1 cellular context compared by ENCODE assay signal in the genomic region with DNA sequence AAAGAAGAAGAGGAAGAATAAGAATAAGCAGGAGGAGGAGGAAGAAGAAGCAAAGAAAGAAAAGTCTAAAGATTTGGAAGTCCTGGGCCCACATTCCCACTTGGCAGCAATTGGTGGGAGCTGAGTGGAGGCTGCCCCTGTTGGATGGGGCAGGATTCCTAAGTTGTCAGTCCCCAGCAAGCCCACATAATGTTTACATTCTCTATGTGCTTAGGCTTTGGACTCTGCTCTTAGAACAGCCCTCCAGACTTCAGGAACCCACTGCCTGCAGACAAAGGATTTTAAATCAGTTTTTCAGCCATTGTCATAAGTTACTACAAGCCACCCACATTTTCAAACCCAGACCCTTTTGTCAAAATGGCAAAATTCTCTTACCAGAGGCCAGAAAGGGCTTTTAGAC.
TF ChIP-seq lines count a peak whose summit lies in the region.

No MANE protein-coding gene starts in this region.

TF ChIP-seq in HepG2, 621 proteins besides CTCF, POLR2A, EP300 and RAD21 (continued from another document and continues in another):
- TF ChIP-seq, protein P1, sequence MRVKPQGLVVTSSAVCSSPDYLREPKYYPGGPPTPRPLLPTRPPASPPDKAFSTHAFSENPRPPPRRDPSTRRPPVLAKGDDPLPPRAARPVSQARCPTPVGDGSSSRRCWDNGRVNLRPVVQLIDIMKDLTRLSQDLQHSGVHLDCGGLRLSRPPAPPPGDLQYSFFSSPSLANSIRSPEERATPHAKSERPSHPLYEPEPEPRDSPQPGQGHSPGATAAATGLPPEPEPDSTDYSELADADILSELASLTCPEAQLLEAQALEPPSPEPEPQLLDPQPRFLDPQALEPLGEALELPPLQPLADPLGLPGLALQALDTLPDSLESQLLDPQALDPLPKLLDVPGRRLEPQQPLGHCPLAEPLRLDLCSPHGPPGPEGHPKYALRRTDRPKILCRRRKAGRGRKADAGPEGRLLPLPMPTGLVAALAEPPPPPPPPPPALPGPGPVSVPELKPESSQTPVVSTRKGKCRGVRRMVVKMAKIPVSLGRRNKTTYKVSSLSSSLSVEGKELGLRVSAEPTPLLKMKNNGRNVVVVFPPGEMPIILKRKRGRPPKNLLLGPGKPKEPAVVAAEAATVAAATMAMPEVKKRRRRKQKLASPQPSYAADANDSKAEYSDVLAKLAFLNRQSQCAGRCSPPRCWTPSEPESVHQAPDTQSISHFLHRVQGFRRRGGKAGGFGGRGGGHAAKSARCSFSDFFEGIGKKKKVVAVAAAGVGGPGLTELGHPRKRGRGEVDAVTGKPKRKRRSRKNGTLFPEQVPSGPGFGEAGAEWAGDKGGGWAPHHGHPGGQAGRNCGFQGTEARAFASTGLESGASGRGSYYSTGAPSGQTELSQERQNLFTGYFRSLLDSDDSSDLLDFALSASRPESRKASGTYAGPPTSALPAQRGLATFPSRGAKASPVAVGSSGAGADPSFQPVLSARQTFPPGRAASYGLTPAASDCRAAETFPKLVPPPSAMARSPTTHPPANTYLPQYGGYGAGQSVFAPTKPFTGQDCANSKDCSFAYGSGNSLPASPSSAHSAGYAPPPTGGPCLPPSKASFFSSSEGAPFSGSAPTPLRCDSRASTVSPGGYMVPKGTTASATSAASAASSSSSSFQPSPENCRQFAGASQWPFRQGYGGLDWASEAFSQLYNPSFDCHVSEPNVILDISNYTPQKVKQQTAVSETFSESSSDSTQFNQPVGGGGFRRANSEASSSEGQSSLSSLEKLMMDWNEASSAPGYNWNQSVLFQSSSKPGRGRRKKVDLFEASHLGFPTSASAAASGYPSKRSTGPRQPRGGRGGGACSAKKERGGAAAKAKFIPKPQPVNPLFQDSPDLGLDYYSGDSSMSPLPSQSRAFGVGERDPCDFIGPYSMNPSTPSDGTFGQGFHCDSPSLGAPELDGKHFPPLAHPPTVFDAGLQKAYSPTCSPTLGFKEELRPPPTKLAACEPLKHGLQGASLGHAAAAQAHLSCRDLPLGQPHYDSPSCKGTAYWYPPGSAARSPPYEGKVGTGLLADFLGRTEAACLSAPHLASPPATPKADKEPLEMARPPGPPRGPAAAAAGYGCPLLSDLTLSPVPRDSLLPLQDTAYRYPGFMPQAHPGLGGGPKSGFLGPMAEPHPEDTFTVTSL (CRISPR knock-in tag; IDR thresholded peaks at IDR 0.05; ENCODE audit: borderline replicate concordance) = peak; percentile 18; the same call in 1 of the 2 replicates
- TF ChIP-seq ZNF292 (CRISPR knock-in tag; IDR thresholded peaks at IDR 0.05; ENCODE audit: borderline replicate concordance, low read depth) (0 out of 2 replicates have a peak, but pooled peaks have one; percentile 42), ZNF557 (CRISPR knock-in tag; IDR thresholded peaks at IDR 0.05) (no peak), ZMAT3 (CRISPR knock-in tag; conservative IDR thresholded peaks at IDR 0.05) (no peak), ZBTB8A (CRISPR knock-in tag; IDR thresholded peaks at IDR 0.05; ENCODE audit: borderline replicate concordance, low read depth) (no peak), ZBTB40 (IDR thresholded peaks at IDR 0.05) (no peak), ZBTB40 (CRISPR knock-in tag; IDR thresholded peaks at IDR 0.05) (no peak), MNT (IDR thresholded peaks at IDR 0.05) (no peak), EEA1 (CRISPR knock-in tag; IDR thresholded peaks at IDR 0.05; ENCODE audit: borderline replicate concordance) (no peak), DNMT1 (CRISPR knock-in tag; IDR thresholded peaks at IDR 0.05) (no peak), ZNF549 (CRISPR knock-in tag; IDR thresholded peaks at IDR 0.05) (no peak), HNF4G (IDR thresholded peaks at IDR 0.05; ENCODE audit: borderline replicate concordance, low read depth, low read length) (peak; percentile 28), HNF4G (CRISPR knock-in tag; IDR thresholded peaks at IDR 0.05; ENCODE audit: borderline replicate concordance, low read depth) (no peak), HOXA3 (CRISPR knock-in tag; IDR thresholded peaks at IDR 0.05) (no peak), ZNF720 (CRISPR knock-in tag; IDR thresholded peaks at IDR 0.05) (no peak), ZNF512B (CRISPR knock-in tag; IDR thresholded peaks at IDR 0.05; ENCODE audit: borderline replicate concordance) (no peak), ZNF326 (CRISPR knock-in tag; IDR thresholded peaks at IDR 0.05; ENCODE audit: borderline replicate concordance) (no peak), ZNF234 (CRISPR knock-in tag; conservative IDR thresholded peaks at IDR 0.05) (no peak), IRF2 (CRISPR knock-in tag; IDR thresholded peaks at IDR 0.05) (no peak), U2AF2 (IDR thresholded peaks at IDR 0.05; ENCODE audit: low read depth, low read length) (no peak)
- TF ChIP-seq, protein P2, sequence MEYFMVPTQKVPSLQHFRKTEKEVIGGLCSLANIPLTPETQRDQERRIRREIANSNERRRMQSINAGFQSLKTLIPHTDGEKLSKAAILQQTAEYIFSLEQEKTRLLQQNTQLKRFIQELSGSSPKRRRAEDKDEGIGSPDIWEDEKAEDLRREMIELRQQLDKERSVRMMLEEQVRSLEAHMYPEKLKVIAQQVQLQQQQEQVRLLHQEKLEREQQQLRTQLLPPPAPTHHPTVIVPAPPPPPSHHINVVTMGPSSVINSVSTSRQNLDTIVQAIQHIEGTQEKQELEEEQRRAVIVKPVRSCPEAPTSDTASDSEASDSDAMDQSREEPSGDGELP (IDR thresholded peaks at IDR 0.05; ENCODE audit: borderline replicate concordance, low read depth) = no peak
- TF ChIP-seq, protein P3, sequence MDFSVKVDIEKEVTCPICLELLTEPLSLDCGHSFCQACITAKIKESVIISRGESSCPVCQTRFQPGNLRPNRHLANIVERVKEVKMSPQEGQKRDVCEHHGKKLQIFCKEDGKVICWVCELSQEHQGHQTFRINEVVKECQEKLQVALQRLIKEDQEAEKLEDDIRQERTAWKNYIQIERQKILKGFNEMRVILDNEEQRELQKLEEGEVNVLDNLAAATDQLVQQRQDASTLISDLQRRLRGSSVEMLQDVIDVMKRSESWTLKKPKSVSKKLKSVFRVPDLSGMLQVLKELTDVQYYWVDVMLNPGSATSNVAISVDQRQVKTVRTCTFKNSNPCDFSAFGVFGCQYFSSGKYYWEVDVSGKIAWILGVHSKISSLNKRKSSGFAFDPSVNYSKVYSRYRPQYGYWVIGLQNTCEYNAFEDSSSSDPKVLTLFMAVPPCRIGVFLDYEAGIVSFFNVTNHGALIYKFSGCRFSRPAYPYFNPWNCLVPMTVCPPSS (IDR thresholded peaks at IDR 0.05) = no peak
- TF ChIP-seq, protein P4, sequence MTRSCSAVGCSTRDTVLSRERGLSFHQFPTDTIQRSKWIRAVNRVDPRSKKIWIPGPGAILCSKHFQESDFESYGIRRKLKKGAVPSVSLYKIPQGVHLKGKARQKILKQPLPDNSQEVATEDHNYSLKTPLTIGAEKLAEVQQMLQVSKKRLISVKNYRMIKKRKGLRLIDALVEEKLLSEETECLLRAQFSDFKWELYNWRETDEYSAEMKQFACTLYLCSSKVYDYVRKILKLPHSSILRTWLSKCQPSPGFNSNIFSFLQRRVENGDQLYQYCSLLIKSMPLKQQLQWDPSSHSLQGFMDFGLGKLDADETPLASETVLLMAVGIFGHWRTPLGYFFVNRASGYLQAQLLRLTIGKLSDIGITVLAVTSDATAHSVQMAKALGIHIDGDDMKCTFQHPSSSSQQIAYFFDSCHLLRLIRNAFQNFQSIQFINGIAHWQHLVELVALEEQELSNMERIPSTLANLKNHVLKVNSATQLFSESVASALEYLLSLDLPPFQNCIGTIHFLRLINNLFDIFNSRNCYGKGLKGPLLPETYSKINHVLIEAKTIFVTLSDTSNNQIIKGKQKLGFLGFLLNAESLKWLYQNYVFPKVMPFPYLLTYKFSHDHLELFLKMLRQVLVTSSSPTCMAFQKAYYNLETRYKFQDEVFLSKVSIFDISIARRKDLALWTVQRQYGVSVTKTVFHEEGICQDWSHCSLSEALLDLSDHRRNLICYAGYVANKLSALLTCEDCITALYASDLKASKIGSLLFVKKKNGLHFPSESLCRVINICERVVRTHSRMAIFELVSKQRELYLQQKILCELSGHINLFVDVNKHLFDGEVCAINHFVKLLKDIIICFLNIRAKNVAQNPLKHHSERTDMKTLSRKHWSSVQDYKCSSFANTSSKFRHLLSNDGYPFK (CRISPR knock-in tag; IDR thresholded peaks at IDR 0.05; ENCODE audit: borderline replicate concordance) = no peak
- TF ChIP-seq, protein P5, sequence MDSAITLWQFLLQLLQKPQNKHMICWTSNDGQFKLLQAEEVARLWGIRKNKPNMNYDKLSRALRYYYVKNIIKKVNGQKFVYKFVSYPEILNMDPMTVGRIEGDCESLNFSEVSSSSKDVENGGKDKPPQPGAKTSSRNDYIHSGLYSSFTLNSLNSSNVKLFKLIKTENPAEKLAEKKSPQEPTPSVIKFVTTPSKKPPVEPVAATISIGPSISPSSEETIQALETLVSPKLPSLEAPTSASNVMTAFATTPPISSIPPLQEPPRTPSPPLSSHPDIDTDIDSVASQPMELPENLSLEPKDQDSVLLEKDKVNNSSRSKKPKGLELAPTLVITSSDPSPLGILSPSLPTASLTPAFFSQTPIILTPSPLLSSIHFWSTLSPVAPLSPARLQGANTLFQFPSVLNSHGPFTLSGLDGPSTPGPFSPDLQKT (CRISPR knock-in tag; IDR thresholded peaks at IDR 0.05; ENCODE audit: borderline replicate concordance) = no peak
